5 cellular contexts compared by ENCODE assay signal in genomic region chr11:18197738-18198137, GRCh38. TPM values are rescaled to one million over a fixed set of nuclear protein-coding genes. Genes with fewer than 3 reads are reported as not detected.
"Had no signal": no experiment of that assay in that cellular context is flagged by ENCODE, and none has a peak within 500 bp of the region (broad histone marks: within the 10 kb centered on the region; RNA-seq: fewer than 3 reads in every experiment).

No MANE protein-coding gene starts in this region.

RNA-seq across cellular contexts. Expression of gene MRGPRX4, which starts 25.1 kb away (rescaled TPM):
- total RNA-seq: HT-29, IMR-90 had no signal
- polyA plus RNA-seq: IgD-negative memory B cell had no signal

RNA-seq across cellular contexts. Expression of gene SAA4, which starts 38.9 kb away (rescaled TPM):
- total RNA-seq: HT-29, HT1080, IMR-90 had no signal
- polyA plus RNA-seq: IgD-negative memory B cell, IMR-90 had no signal

RNA-seq across cellular contexts. Expression of gene SAA2, which starts 50.7 kb away (rescaled TPM):
- total RNA-seq: HT-29, IMR-90 had no signal
- polyA plus RNA-seq: HepG2, IMR-90 had no signal
